14 cellular contexts compared by ENCODE assay signal in the genomic region with DNA sequence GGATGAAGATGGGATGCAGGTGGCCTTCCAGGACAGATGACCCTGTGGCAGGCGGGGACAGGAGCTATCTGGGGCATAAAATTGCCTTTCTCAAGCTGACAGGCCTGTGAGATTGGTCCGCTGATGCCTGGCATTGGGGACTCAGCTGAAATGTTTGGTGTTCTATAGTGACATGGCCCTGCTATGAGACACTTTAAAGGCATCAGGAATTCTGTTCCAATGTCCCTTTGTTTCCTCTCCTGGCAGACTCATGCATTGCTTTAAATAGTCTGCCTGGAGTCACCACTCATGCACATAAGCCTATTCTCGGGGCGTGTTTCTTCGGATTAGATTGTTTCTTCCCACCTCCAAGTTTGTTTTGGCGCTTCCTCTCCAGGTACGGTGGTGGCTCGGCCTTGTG.
A peak's percentile ranks its signal among the peaks of the same experiment; 100 is the strongest.
DNase-seq lines count a peak whose midpoint lies in the region; ATAC-seq, FAIRE-seq and TF ChIP-seq lines count a peak whose summit lies in the region.
"Had no signal": no experiment of that assay in that cellular context is flagged by ENCODE, and none has a peak within 500 bp of the region (broad histone marks: within the 10 kb centered on the region; RNA-seq: fewer than 3 reads in every experiment).

No MANE protein-coding gene starts in this region.

- H3K36me3 Mint-ChIP-seq in naive thymus-derived CD4-positive, alpha-beta T cell, result no peaks in the 10 kb centered on the region
- H3K36me3 Mint-ChIP-seq: activated naive CD8-positive, alpha-beta T cell treated with anti-CD3 and anti-CD28 coated beads for 36 hours had no signal

- H3K27me3 Mint-ChIP-seq in naive thymus-derived CD4-positive, alpha-beta T cell, result peaks cover 19 to 44% (median 35%) of the 10 kb centered on the region in 5 donors

- H3K9me3 ChIP-seq in right cardiac atrium (ENCODE audit: control insufficient read depth, low read length), result no peaks in the 10 kb centered on the region
- H3K9me3 ChIP-seq in psoas muscle, result no peaks in the 10 kb centered on the region
- H3K9me3 ChIP-seq in Peyer's patch, result no peaks in the 10 kb centered on the region
- H3K9me3 ChIP-seq in naive thymus-derived CD4-positive, alpha-beta T cell (ENCODE audit: control insufficient read depth in 2 of 3, low read length in 3 of 3), result no peaks in the 10 kb centered on the region
- H3K9me3 ChIP-seq: body of pancreas, pancreas, spleen had no signal

- POLR2A ChIA-PET in naive thymus-derived CD4-positive, alpha-beta T cell (lab: Charles Lee), result interaction anchor here (1.0 kb wide), 1 partner anchor 9 kb away, joined by 4 read pairs; no protein-coding TSS in a partner anchor

- CTCF ChIA-PET in naive thymus-derived CD4-positive, alpha-beta T cell (lab: Charles Lee), result interaction anchor here (0.7 kb wide), 1 partner anchor 270 kb away, joined by 3 read pairs; no protein-coding TSS in a partner anchor

- no peak for DNase-seq in D721Med (ENCODE audit: insufficient read length, low spot score)
- DNase-seq in cerebellar cortex (ENCODE audit: low spot score), result peak; percentile 84
- DNase-seq in right cardiac atrium, result no peak
- no peak for DNase-seq in psoas muscle
- no peak for DNase-seq in Peyer's patch
- no peak for DNase-seq in naive thymus-derived CD4-positive, alpha-beta T cell
- DNase-seq in erythroblast (lab: John Stamatoyannopoulos, UW), result no peak
- DNase-seq in activated CD4-positive, alpha-beta T cell treated with anti-CD3 and anti-CD28 coated beads, Interleukin-2, amount 50 U/mL, for 48 hours, result no peak

- TF ChIP-seq POLR2A in Peyer's patch (IDR thresholded peaks at IDR 0.05) (no peak), erythroblast (IDR thresholded peaks at IDR 0.05; ENCODE audit: low read length) (no peak)

- H3K9me3 Mint-ChIP-seq in naive thymus-derived CD4-positive, alpha-beta T cell, result no peaks in the 10 kb centered on the region
- H3K9me3 Mint-ChIP-seq: activated naive CD8-positive, alpha-beta T cell treated with anti-CD3 and anti-CD28 coated beads for 36 hours; activated T-helper 1 cell treated with anti-CD3 and anti-CD28 coated beads, Interleukin-12 subunit alpha, Interleukin-12 subunit beta, Interleukin-2, Interleukin-4 antibody, amounts not matched to agents 30 ng/mL and 10 ng/mL and 1 ng/mL, durations not matched to agents 14 hours and 24 hours and 36 hours had no signal

- H3K27me3 ChIP-seq in right cardiac atrium (ENCODE audit: control insufficient read depth, insufficient read depth) (no peaks in the 10 kb centered on the region), psoas muscle (ENCODE audit: insufficient read depth in 3 of 3, low read length in 2 of 3) (no peaks in the 10 kb centered on the region), Peyer's patch (no peaks in the 10 kb centered on the region)
- H3K27me3 ChIP-seq in naive thymus-derived CD4-positive, alpha-beta T cell (ENCODE audit: control insufficient read depth in 2 of 2, insufficient read depth in 2 of 2, low read length in 2 of 2), result no peaks in the 10 kb centered on the region
- H3K27me3 ChIP-seq: body of pancreas, pancreas had no signal

- peaks cover 5 to 11% (median 7%) of the 10 kb centered on the region in 7 donors for H3K4me1 Mint-ChIP-seq in naive thymus-derived CD4-positive, alpha-beta T cell

- ATAC-seq in right cardiac atrium (peak; percentile 38 to 61), psoas muscle (peak; percentile 31 to 75 (median 70))
- no peak for ATAC-seq in naive thymus-derived CD4-positive, alpha-beta T cell

- H3K36me3 ChIP-seq in psoas muscle (ENCODE audit: insufficient read depth in 1 of 2, low read depth in 1 of 2) (peaks cover 0 to 60% of the 10 kb centered on the region in 2 donors), Peyer's patch (no peaks in the 10 kb centered on the region)
- H3K36me3 ChIP-seq in naive thymus-derived CD4-positive, alpha-beta T cell (ENCODE audit: control insufficient read depth in 2 of 3, insufficient read depth in 3 of 3, low read length in 3 of 3), result no peaks in the 10 kb centered on the region
- H3K36me3 ChIP-seq: pancreas, spleen had no signal

- TF ChIP-seq CTCF in D721Med (IDR thresholded peaks at IDR 0.05; ENCODE audit: insufficient read depth, missing control alignments), result no peak
- TF ChIP-seq CTCF in psoas muscle (IDR thresholded peaks at IDR 0.05), result no peak
- no peak for TF ChIP-seq CTCF in Peyer's patch (IDR thresholded peaks at IDR 0.05)

- H3K4me3 Mint-ChIP-seq in naive thymus-derived CD4-positive, alpha-beta T cell, result no peak overlapping the region
- H3K4me3 Mint-ChIP-seq: activated naive CD8-positive, alpha-beta T cell treated with anti-CD3 and anti-CD28 coated beads for 36 hours; activated T-helper 1 cell treated with anti-CD3 and anti-CD28 coated beads, Interleukin-12 subunit alpha, Interleukin-12 subunit beta, Interleukin-2, Interleukin-4 antibody, amounts not matched to agents 30 ng/mL and 10 ng/mL and 1 ng/mL, durations not matched to agents 14 hours and 24 hours and 36 hours had no signal

- peak; percentile 75 for FAIRE-seq in D721Med (lab: Jason Lieb, UNC)

- H3K4me1 ChIP-seq in right cardiac atrium (ENCODE audit: control insufficient read depth, insufficient read depth, low read length) (peaks cover 10% of the 10 kb centered on the region), psoas muscle (peaks cover 29% of the 10 kb centered on the region), Peyer's patch (peaks cover 0 to 11% (median 2%) of the 10 kb centered on the region in 4 donors)
- no peaks in the 10 kb centered on the region for H3K4me1 ChIP-seq in naive thymus-derived CD4-positive, alpha-beta T cell (ENCODE audit: control insufficient read depth in 2 of 2, insufficient read depth in 2 of 2, low read length in 2 of 2)
- H3K4me1 ChIP-seq: pancreas had no signal

- H3K4me3 ChIP-seq in right cardiac atrium (ENCODE audit: low read length), result no peak overlapping the region
- no peak overlapping the region for H3K4me3 ChIP-seq in psoas muscle
- H3K4me3 ChIP-seq in Peyer's patch, result no peak overlapping the region
- no peak overlapping the region for H3K4me3 ChIP-seq in naive thymus-derived CD4-positive, alpha-beta T cell (ENCODE audit: low read length)
- H3K4me3 ChIP-seq: body of pancreas, pancreas, spleen had no signal

- H3K27ac Mint-ChIP-seq in naive thymus-derived CD4-positive, alpha-beta T cell, result no peak overlapping the region
- H3K27ac Mint-ChIP-seq: activated naive CD8-positive, alpha-beta T cell treated with anti-CD3 and anti-CD28 coated beads for 36 hours; activated T-helper 1 cell treated with anti-CD3 and anti-CD28 coated beads, Interleukin-12 subunit alpha, Interleukin-12 subunit beta, Interleukin-2, Interleukin-4 antibody, amounts not matched to agents 30 ng/mL and 10 ng/mL and 1 ng/mL, durations not matched to agents 14 hours and 24 hours and 36 hours had no signal

- H3K27ac ChIP-seq in right cardiac atrium (ENCODE audit: low read length) (peak overlapping the region; percentile 68), psoas muscle (peak overlapping the region; percentile 82), Peyer's patch (no peak overlapping the region)
- H3K27ac ChIP-seq in naive thymus-derived CD4-positive, alpha-beta T cell (ENCODE audit: low read depth, low read length), result no peak overlapping the region
- H3K27ac ChIP-seq: HL-60, pancreas had no signal

- WGBS in right cardiac atrium, result 53% methylated on average over 8 of the region's 8 CpGs
- 38 to 66% (median 49%) methylated on average over 7 to 8 of the region's 8 CpGs for WGBS in psoas muscle, 3 donors

- intact Hi-C loops in right cardiac atrium (cut with DNase I), result loop anchor here (5.0 to 10.0 kb wide), 3 partner anchors 88 to 298 kb away; no protein-coding TSS in a partner anchor
- intact Hi-C loops in psoas muscle (cut with DNase I), result loop anchor here (1.0 to 2.0 kb wide), 2 partner anchors 90 to 93 kb away; no protein-coding TSS in a partner anchor
- intact Hi-C loops in naive thymus-derived CD4-positive, alpha-beta T cell (cut with micrococcal nuclease), result loop anchor here (1.0 to 5.0 kb wide), 8 partner anchors 93 to 611 kb away; partner anchors contain the start of gene NEDD4L (in 1 of the 2)

Comparison
In these comparisons a context has a peak if more than half of its experiments do, and no peak if none do; other contexts are left out.
1. H3K27ac ChIP-seq: peak in right cardiac atrium (single experiment) and psoas muscle (single experiment); none in Peyer's patch (0 of 4) and naive thymus-derived CD4-positive, alpha-beta T cell (single experiment).